ENCODE assay signal across 24 cellular contexts in genomic region chr10:32179836-32180235, GRCh38.
"Had no signal": no experiment of that assay in that cellular context is flagged by ENCODE, and none has a peak within 500 bp of the region (broad histone marks: within the 10 kb centered on the region; RNA-seq: fewer than 3 reads in every experiment).

No MANE protein-coding gene starts in this region.

- H3K27me3 Mint-ChIP-seq: activated CD4-positive, alpha-beta T cell treated with anti-CD3 and anti-CD28 coated beads, Interleukin-2, amount 10 ng/mL, durations not matched to agents 24 days and 14 days; activated CD8-positive, alpha-beta memory T cell treated with anti-CD3 and anti-CD28 coated beads, Interleukin-2, amount 10 ng/mL, durations not matched to agents 7 days and 5 days; activated naive CD4-positive, alpha-beta T cell treated with anti-CD3 and anti-CD28 coated beads, Interleukin-2, amount 50 U/mL, for 24 hours; activated T-cell treated with anti-CD3 and anti-CD28 coated beads, Interleukin-2, amount 50 U/mL, for 24 hours had no signal

- H3K36me3 ChIP-seq: brain microvascular endothelial cell, cardiac muscle cell, SJSA1 had no signal

- H3K9me3 Mint-ChIP-seq: activated CD4-positive, alpha-beta T cell treated with anti-CD3 and anti-CD28 coated beads, Interleukin-2, amount 10 ng/mL, durations not matched to agents 24 days and 14 days; activated naive CD4-positive, alpha-beta T cell treated with anti-CD3 and anti-CD28 coated beads, Interleukin-2, amount 50 U/mL, for 24 hours; activated T-cell treated with anti-CD3 and anti-CD28 coated beads, Interleukin-2, amount 50 U/mL, for 24 hours; activated T-helper 1 cell treated with anti-CD3 and anti-CD28 coated beads, Interleukin-12 subunit alpha, Interleukin-12 subunit beta, Interleukin-2, Interleukin-4 antibody, amounts not matched to agents 30 ng/mL and 10 ng/mL and 1 ng/mL, durations not matched to agents 14 hours and 24 hours and 36 hours; WTC11 had no signal

- H3K9me3 ChIP-seq: SJSA1 had no signal

- ATAC-seq: activated CD8-positive, alpha-beta memory T cell treated with anti-CD3 and anti-CD28 coated beads, Interleukin-2, amount 10 ng/mL, durations not matched to agents 7 days and 5 days; PC-3; SK-N-SH treated with all-trans-retinoic acid at 6 μM for 48 hours; WTC11 had no signal

- H3K9ac ChIP-seq: KMS-11 had no signal

- H3K4me2 ChIP-seq: KMS-11 had no signal

- H3K27ac ChIP-seq: brain microvascular endothelial cell, cardiac muscle cell, KMS-11, SJSA1 had no signal

- H3K27ac Mint-ChIP-seq: activated CD4-positive, alpha-beta T cell treated with anti-CD3 and anti-CD28 coated beads, Interleukin-2, amount 10 ng/mL, durations not matched to agents 24 days and 14 days; activated CD8-positive, alpha-beta memory T cell treated with anti-CD3 and anti-CD28 coated beads, Interleukin-2, amount 10 ng/mL, durations not matched to agents 7 days and 5 days; activated naive CD4-positive, alpha-beta T cell treated with anti-CD3 and anti-CD28 coated beads, Interleukin-2, amount 50 U/mL, for 24 hours; activated T-cell treated with anti-CD3 and anti-CD28 coated beads, Interleukin-2, amount 50 U/mL, for 24 hours; activated T-helper 1 cell treated with anti-CD3 and anti-CD28 coated beads, Interleukin-12 subunit alpha, Interleukin-12 subunit beta, Interleukin-2, Interleukin-4 antibody, amounts not matched to agents 30 ng/mL and 10 ng/mL and 1 ng/mL, durations not matched to agents 14 hours and 24 hours and 36 hours; WTC11 had no signal

- H3K4me1 Mint-ChIP-seq: activated CD4-positive, alpha-beta T cell treated with anti-CD3 and anti-CD28 coated beads, Interleukin-2, amount 10 ng/mL, durations not matched to agents 24 days and 14 days; activated CD8-positive, alpha-beta memory T cell treated with anti-CD3 and anti-CD28 coated beads, Interleukin-2, amount 10 ng/mL, durations not matched to agents 7 days and 5 days; activated naive CD4-positive, alpha-beta T cell treated with anti-CD3 and anti-CD28 coated beads, Interleukin-2, amount 50 U/mL, for 24 hours; WTC11 had no signal

- DNase-seq: activated CD4-positive, alpha-beta T cell treated with anti-CD3 and anti-CD28 coated beads, Interleukin-2, amount 10 ng/mL, durations not matched to agents 24 days and 14 days; activated CD4-positive, alpha-beta T cell treated with anti-CD3 and anti-CD28 coated beads, Interleukin-2, amount 50 U/mL, for 48 hours; activated CD4-positive, CD25-positive, alpha-beta regulatory T cell treated with anti-CD3 and anti-CD28 coated beads, Interleukin-2, amount 50 U/mL, for 72 hours; activated CD8-positive, alpha-beta memory T cell treated with anti-CD3 and anti-CD28 coated beads, Interleukin-2, amount 10 ng/mL, durations not matched to agents 7 days and 5 days; activated effector memory CD4-positive, alpha-beta T cell treated with Interleukin-2 at 50 U/mL for 16 hours; activated naive CD4-positive, alpha-beta T cell; activated T-cell treated with anti-CD3 and anti-CD28 coated beads, Interleukin-2, amount 50 U/mL, for 24 hours; brain microvascular endothelial cell; NCI-H1105; NCI-H1436; NCI-H187; NCI-H2081; NCI-H446; NCI-H524; PC-3; SHP77; SW 1271 had no signal

- H3K36me3 Mint-ChIP-seq: activated CD8-positive, alpha-beta memory T cell treated with anti-CD3 and anti-CD28 coated beads, Interleukin-2, amount 10 ng/mL, durations not matched to agents 7 days and 5 days; activated naive CD4-positive, alpha-beta T cell treated with anti-CD3 and anti-CD28 coated beads, Interleukin-2, amount 50 U/mL, for 24 hours; WTC11 had no signal

- H3K27me3 ChIP-seq: brain microvascular endothelial cell, cardiac muscle cell, SJSA1 had no signal

- H3K4me3 Mint-ChIP-seq: activated CD4-positive, alpha-beta T cell treated with anti-CD3 and anti-CD28 coated beads, Interleukin-2, amount 10 ng/mL, durations not matched to agents 24 days and 14 days; activated CD8-positive, alpha-beta memory T cell treated with anti-CD3 and anti-CD28 coated beads, Interleukin-2, amount 10 ng/mL, durations not matched to agents 7 days and 5 days; activated naive CD4-positive, alpha-beta T cell treated with anti-CD3 and anti-CD28 coated beads, Interleukin-2, amount 50 U/mL, for 24 hours; activated T-cell treated with anti-CD3 and anti-CD28 coated beads, Interleukin-2, amount 50 U/mL, for 24 hours; activated T-helper 1 cell treated with anti-CD3 and anti-CD28 coated beads, Interleukin-12 subunit alpha, Interleukin-12 subunit beta, Interleukin-2, Interleukin-4 antibody, amounts not matched to agents 30 ng/mL and 10 ng/mL and 1 ng/mL, durations not matched to agents 14 hours and 24 hours and 36 hours; WTC11 had no signal

- H3K4me3 ChIP-seq: cardiac muscle cell, SJSA1 had no signal

- H3K4me1 ChIP-seq: SJSA1 had no signal
